ENCODE assay signal across 1 cellular context in the genomic region with DNA sequence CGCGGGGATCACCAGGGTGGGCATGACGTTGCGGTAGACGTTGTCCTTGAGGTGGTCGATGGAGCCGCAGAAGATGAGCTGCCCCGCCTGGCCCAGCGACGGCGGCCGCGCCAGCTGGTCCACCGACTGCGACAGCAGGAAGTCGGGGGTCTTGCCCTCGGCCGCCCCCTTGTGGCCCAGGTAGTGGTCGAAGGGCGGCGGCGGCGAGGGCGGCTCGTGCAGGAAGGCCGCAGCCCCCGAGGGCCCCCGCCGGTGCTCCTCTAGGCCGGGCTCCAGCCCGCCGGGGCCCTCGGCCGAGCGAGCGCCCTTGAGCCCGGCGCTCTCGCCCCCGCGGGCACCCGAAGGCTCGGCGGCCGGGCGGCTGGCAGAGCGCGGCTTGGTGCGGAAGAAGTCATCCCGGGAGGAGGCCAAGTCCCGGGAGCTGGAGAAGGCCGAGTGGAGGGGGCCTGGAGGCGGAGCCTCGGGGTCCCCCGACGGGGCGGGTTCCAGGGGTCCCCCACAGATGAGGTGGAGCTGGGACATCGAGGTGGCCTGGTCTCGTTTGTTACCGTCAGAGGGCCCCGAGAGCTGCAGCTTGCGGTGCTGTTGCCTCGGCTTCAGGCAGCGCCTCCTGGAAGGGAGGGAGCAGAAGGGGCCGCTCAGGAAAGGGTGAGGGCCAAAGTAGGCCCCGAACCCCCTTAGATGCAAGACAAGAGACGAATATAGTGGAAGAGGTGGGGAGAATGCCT.
TF ChIP-seq lines count a peak whose summit lies in the region.

No MANE protein-coding gene starts in this region.

TF ChIP-seq in IMR-90, 13 proteins besides CTCF, POLR2A, EP300 and RAD21 (continued from another document):
- TF ChIP-seq CEBPB (IDR thresholded peaks at IDR 0.05; ENCODE audit: low read depth, low read length) = no peak
